In genomic region chr3:27462228-27462627, GRCh38 we compare ENCODE assay signal across 22 cellular contexts.
"Had no signal": no experiment of that assay in that cellular context is flagged by ENCODE, and none has a peak within 500 bp of the region (broad histone marks: within the 10 kb centered on the region; RNA-seq: fewer than 3 reads in every experiment).

No MANE protein-coding gene starts in this region.

- H3K27ac ChIP-seq: colonic mucosa, esophagus muscularis mucosa, gastrocnemius medialis, heart right ventricle, neutrophil, right atrium auricular region, sigmoid colon, skin epidermis, stomach, thoracic aorta, transverse colon had no signal

- H3K4me1 ChIP-seq: colonic mucosa, right atrium auricular region had no signal

- H3K27me3 ChIP-seq: colonic mucosa, esophagus muscularis mucosa, gastrocnemius medialis, heart right ventricle, neutrophil, right atrium auricular region, sigmoid colon, stomach, transverse colon had no signal

- FAIRE-seq: islet of Langerhans had no signal

- H3K4me3 ChIP-seq: colonic mucosa, esophagus muscularis mucosa, gastrocnemius medialis, heart right ventricle, right atrium auricular region, sigmoid colon, skin epidermis, stomach, thoracic aorta, transverse colon had no signal

- H3K9me3 ChIP-seq: colonic mucosa, esophagus muscularis mucosa, gastrocnemius medialis, neutrophil, right atrium auricular region, sigmoid colon, stomach, thoracic aorta, transverse colon had no signal

- H3K36me3 ChIP-seq: colonic mucosa, esophagus muscularis mucosa, gastrocnemius medialis, heart right ventricle, neutrophil, right atrium auricular region, sigmoid colon, stomach, thoracic aorta, transverse colon had no signal

- H3K27ac Mint-ChIP-seq: endodermal cell had no signal

- DNase-seq: colonic mucosa; dermis blood vessel endothelial cell; endodermal cell; gastrocnemius medialis; heart right ventricle; hypothalamus; mammary epithelial cell; naive thymus-derived CD4-positive, alpha-beta T cell; sigmoid colon; stimulated activated CD4-positive, alpha-beta T cell treated with anti-CD3 and anti-CD28 coated beads, Interleukin-2, amount 100 ng/mL, for 24 hours; stimulated activated CD4-positive, alpha-beta T cell treated with anti-CD3 and anti-CD28 coated beads, Interleukin-4, amount 100 ng/mL, for 4 hours; stimulated activated naive CD4-positive, alpha-beta T cell; stomach; substantia nigra; transverse colon had no signal

- ATAC-seq: gastrocnemius medialis; heart right ventricle; left lobe of liver; naive thymus-derived CD4-positive, alpha-beta T cell had no signal

- H3K27me3 Mint-ChIP-seq: naive thymus-derived CD4-positive, alpha-beta T cell had no signal
